1 cellular context compared by ENCODE assay signal in genomic region chr13:109787135-109787954, GRCh38.
TF ChIP-seq lines count a peak whose summit lies in the region.

No MANE protein-coding gene starts in this region.

TF ChIP-seq in K562, 482 proteins besides CTCF, POLR2A, EP300 and RAD21 (continued from another document):
- TF ChIP-seq, protein P1, sequence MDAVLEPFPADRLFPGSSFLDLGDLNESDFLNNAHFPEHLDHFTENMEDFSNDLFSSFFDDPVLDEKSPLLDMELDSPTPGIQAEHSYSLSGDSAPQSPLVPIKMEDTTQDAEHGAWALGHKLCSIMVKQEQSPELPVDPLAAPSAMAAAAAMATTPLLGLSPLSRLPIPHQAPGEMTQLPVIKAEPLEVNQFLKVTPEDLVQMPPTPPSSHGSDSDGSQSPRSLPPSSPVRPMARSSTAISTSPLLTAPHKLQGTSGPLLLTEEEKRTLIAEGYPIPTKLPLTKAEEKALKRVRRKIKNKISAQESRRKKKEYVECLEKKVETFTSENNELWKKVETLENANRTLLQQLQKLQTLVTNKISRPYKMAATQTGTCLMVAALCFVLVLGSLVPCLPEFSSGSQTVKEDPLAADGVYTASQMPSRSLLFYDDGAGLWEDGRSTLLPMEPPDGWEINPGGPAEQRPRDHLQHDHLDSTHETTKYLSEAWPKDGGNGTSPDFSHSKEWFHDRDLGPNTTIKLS (IDR thresholded peaks at IDR 0.05; ENCODE audit: borderline replicate concordance, low read depth), result peak; percentile 84; the same call in 1 of the 2 replicates
- TF ChIP-seq PHF8 (IDR thresholded peaks at IDR 0.05; ENCODE audit: borderline replicate concordance, low read length) (peak; percentile 44; the same call in 1 of the 2 replicates), ZBTB7A (IDR thresholded peaks at IDR 0.05; ENCODE audit: borderline replicate concordance, control insufficient read depth, low read depth, low read length) (peak; percentile 52; the same call in 1 of the 2 replicates), BRD4 (IDR thresholded peaks at IDR 0.05) (0 out of 2 replicates have a peak, but pooled peaks have one; percentile 37), NRF1 (conservative IDR thresholded peaks at IDR 0.05 in 1 of 2, IDR thresholded peaks at IDR 0.05 in 1 of 2) (peak; percentile 10 to 13; a peak in 1 of 4 replicates), SP1 (CRISPR knock-in tag; IDR thresholded peaks at IDR 0.05) (0 out of 2 replicates have a peak, but pooled peaks have one; percentile 21), ZFX (CRISPR knock-in tag; IDR thresholded peaks at IDR 0.05) (peak; percentile 89), BRF1 (IDR thresholded peaks at IDR 0.05; ENCODE audit: borderline replicate concordance, extremely low read depth, insufficient read length) (no peak), ZBTB11 (CRISPR knock-in tag; IDR thresholded peaks at IDR 0.05) (peak in 1 of 3 experiments; percentile 58; a peak in 1 of 6 replicates), TBP (optimal IDR thresholded peaks at IDR 0.05; ENCODE audit: low read depth, low read length) (peak; percentile 7), RBBP5 (IDR thresholded peaks at IDR 0.05; ENCODE audit: borderline replicate concordance, insufficient read depth, low read length, poor library complexity, severe bottlenecking) (peak; percentile 44), RBM22 (IDR thresholded peaks at IDR 0.05; ENCODE audit: low read depth, low read length, poor library complexity, severe bottlenecking) (peak; percentile 53), GTF2E2 (tag; IDR thresholded peaks at IDR 0.05) (peak; percentile 55; the same call in 1 of the 2 replicates), EGR1 (conservative IDR thresholded peaks at IDR 0.05) (peak; percentile 81), RBFOX2 (IDR thresholded peaks at IDR 0.05; ENCODE audit: low read depth, low read length) (peak; percentile 77), NR2C2 (CRISPR knock-in tag; IDR thresholded peaks at IDR 0.05) (no peak), NR2C2 (tag; IDR thresholded peaks at IDR 0.05) (no peak), SIN3B (IDR thresholded peaks at IDR 0.05; ENCODE audit: low read depth) (0 out of 2 replicates have a peak, but pooled peaks have one; percentile 6), POLR2G (IDR thresholded peaks at IDR 0.05; ENCODE audit: low read depth, low read length) (peak; percentile 78), CSDE1 (IDR thresholded peaks at IDR 0.05) (no peak), ZNF3 (CRISPR knock-in tag; IDR thresholded peaks at IDR 0.05) (no peak), NR2C1 (IDR thresholded peaks at IDR 0.05) (no peak), NR2C1 (tag; IDR thresholded peaks at IDR 0.05) (no peak), HDAC6 (IDR thresholded peaks at IDR 0.05; ENCODE audit: low read depth, low read length) (no peak), ZNF586 (CRISPR knock-in tag; conservative IDR thresholded peaks at IDR 0.05) (0 out of 2 replicates have a peak, but pooled peaks have one; percentile 23), CXXC5 (CRISPR knock-in tag; IDR thresholded peaks at IDR 0.05) (peak; percentile 7; the same call in 1 of the 2 replicates), L3MBTL2 (IDR thresholded peaks at IDR 0.05) (peak; percentile 54), SIX5 (IDR thresholded peaks at IDR 0.05; ENCODE audit: borderline replicate concordance in 1 of 2, insufficient read depth in 1 of 2, low read depth in 1 of 2, low read length in 2 of 2) (no peak), SMAD4 (CRISPR knock-in tag; conservative IDR thresholded peaks at IDR 0.05) (0 out of 2 replicates have a peak, but pooled peaks have one; percentile 36)
- TF ChIP-seq, protein P2, sequence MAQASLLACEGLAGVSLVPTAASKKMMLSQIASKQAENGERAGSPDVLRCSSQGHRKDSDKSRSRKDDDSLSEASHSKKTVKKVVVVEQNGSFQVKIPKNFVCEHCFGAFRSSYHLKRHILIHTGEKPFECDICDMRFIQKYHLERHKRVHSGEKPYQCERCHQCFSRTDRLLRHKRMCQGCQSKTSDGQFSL (CRISPR knock-in tag; IDR thresholded peaks at IDR 0.05), result peak; percentile 65; the same call in 1 of the 2 replicates
- TF ChIP-seq, protein P2 (tag; IDR thresholded peaks at IDR 0.05), result peak in 1 of 2 experiments; percentile 62; a peak in 1 of 4 replicates
- TF ChIP-seq, protein P3, sequence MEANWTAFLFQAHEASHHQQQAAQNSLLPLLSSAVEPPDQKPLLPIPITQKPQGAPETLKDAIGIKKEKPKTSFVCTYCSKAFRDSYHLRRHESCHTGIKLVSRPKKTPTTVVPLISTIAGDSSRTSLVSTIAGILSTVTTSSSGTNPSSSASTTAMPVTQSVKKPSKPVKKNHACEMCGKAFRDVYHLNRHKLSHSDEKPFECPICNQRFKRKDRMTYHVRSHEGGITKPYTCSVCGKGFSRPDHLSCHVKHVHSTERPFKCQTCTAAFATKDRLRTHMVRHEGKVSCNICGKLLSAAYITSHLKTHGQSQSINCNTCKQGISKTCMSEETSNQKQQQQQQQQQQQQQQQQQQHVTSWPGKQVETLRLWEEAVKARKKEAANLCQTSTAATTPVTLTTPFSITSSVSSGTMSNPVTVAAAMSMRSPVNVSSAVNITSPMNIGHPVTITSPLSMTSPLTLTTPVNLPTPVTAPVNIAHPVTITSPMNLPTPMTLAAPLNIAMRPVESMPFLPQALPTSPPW (CRISPR knock-in tag; IDR thresholded peaks at IDR 0.05), result peak; percentile 1; the same call in 1 of the 2 replicates
- TF ChIP-seq, protein P4, sequence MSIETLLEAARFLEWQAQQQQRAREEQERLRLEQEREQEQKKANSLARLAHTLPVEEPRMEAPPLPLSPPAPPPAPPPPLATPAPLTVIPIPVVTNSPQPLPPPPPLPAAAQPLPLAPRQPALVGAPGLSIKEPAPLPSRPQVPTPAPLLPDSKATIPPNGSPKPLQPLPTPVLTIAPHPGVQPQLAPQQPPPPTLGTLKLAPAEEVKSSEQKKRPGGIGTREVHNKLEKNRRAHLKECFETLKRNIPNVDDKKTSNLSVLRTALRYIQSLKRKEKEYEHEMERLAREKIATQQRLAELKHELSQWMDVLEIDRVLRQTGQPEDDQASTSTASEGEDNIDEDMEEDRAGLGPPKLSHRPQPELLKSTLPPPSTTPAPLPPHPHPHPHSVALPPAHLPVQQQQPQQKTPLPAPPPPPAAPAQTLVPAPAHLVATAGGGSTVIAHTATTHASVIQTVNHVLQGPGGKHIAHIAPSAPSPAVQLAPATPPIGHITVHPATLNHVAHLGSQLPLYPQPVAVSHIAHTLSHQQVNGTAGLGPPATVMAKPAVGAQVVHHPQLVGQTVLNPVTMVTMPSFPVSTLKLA (conservative IDR thresholded peaks at IDR 0.05), result peak in 1 of 2 experiments; percentile 30; a peak in 1 of 4 replicates
